8 cellular contexts compared by ENCODE assay signal in the genomic region with DNA sequence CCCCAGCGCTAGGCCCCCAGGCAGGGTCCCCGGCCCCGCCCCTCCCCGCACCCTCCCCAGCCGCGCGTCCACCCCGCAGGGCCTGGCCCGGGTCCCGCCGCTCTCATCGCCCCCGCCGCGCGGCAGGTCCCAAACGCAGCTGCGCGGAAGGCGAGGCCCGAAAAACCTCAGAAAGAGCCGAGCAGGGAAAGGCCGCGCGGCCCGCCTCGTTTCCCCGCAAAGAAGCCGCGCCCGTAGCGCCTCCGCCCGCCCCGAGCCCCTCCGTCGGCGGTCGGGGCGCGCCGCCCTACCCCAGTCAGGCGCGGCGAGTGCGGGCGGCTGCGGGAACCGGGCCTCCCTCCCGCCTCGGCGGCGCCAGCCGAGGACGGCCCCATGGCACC. TPM values are rescaled to one million over a fixed set of nuclear protein-coding genes. Genes with fewer than 3 reads are reported as not detected.
DNase-seq lines count a peak whose midpoint lies in the region; ATAC-seq and TF ChIP-seq lines count a peak whose summit lies in the region.

No MANE protein-coding gene starts in this region.

- peaks cover 39% of the 10 kb centered on the region for H3K36me3 ChIP-seq in BLaER1
- no peaks in the 10 kb centered on the region for H3K36me3 ChIP-seq in kidney epithelial cell (ENCODE audit: control insufficient read depth, insufficient read depth, low read length)
- H3K36me3 ChIP-seq in tibial artery = peaks cover 0 to 10% (median 0%) of the 10 kb centered on the region in 3 donors

- H3K9me3 ChIP-seq in BLaER1 (no peaks in the 10 kb centered on the region; the same call in 1 of the 2 replicates), tibial artery (no peaks in the 10 kb centered on the region)

- ATAC-seq in GM19328 (IDR thresholded peaks at IDR 0.05; ENCODE audit: unreplicated experiment) (peak; percentile 11), HG03432 (IDR thresholded peaks at IDR 0.05; ENCODE audit: unreplicated experiment) (peak; percentile 13)

- peak overlapping the region; percentile 97 for H3K27ac ChIP-seq in BLaER1
- H3K27ac ChIP-seq in tibial artery = peak overlapping the region; percentile 79 to 81

- peak overlapping the region; percentile 99 for H3K9ac ChIP-seq in BLaER1

- TF ChIP-seq CTCF in kidney epithelial cell (IDR thresholded peaks at IDR 0.05; ENCODE audit: insufficient read depth, low read length, poor library complexity, severe bottlenecking) = no peak
- no peak for TF ChIP-seq CTCF in tibial artery (IDR thresholded peaks at IDR 0.05)

- peak overlapping the region; percentile 25 for H3K27ac Mint-ChIP-seq in activated naive CD8-positive, alpha-beta T cell treated with anti-CD3 and anti-CD28 coated beads for 36 hours

- no peak for DNase-seq in activated naive CD8-positive, alpha-beta T cell treated with anti-CD3 and anti-CD28 coated beads for 36 hours
- DNase-seq in kidney epithelial cell (ENCODE audit: low read depth) (no peak), tibial artery (no peak), activated gamma-delta T cell treated with Interleukin-2 at 50 U/mL for 16 hours (no peak), DMS153 treated with DMSO at 0.1 percent for 48 hours (lab: John Stamatoyannopoulos, UW; ENCODE audit: unreplicated experiment) (no peak)

- H3K4me3 ChIP-seq in BLaER1 (peak overlapping the region; percentile 99), kidney epithelial cell (ENCODE audit: low read depth, low read length) (peak overlapping the region; percentile 65), tibial artery (peak overlapping the region; percentile 93 to 95)

- intact Hi-C loops in tibial artery (cut with DNase I; ENCODE audit: low total_unique reads) = loop anchor here (2.0 to 10.0 kb wide), 2 partner anchors 24 to 138 kb away; a partner anchor contains a TSS

- H3K27me3 ChIP-seq in BLaER1 (no peaks in the 10 kb centered on the region), kidney epithelial cell (ENCODE audit: control insufficient read depth, insufficient read depth, low read length) (no peaks in the 10 kb centered on the region), tibial artery (no peaks in the 10 kb centered on the region)

- peak overlapping the region; percentile 92 for H3K4me2 ChIP-seq in BLaER1

- peaks cover 23% of the 10 kb centered on the region for H3K36me3 Mint-ChIP-seq in activated naive CD8-positive, alpha-beta T cell treated with anti-CD3 and anti-CD28 coated beads for 36 hours

- peak overlapping the region; percentile 80 for H3K4me3 Mint-ChIP-seq in activated naive CD8-positive, alpha-beta T cell treated with anti-CD3 and anti-CD28 coated beads for 36 hours

- no peaks in the 10 kb centered on the region for H3K9me3 Mint-ChIP-seq in activated naive CD8-positive, alpha-beta T cell treated with anti-CD3 and anti-CD28 coated beads for 36 hours

- H3K4me1 Mint-ChIP-seq in activated naive CD8-positive, alpha-beta T cell treated with anti-CD3 and anti-CD28 coated beads for 36 hours = peaks cover 17% of the 10 kb centered on the region

- peaks cover 41% of the 10 kb centered on the region for H4K20me1 ChIP-seq in BLaER1

- H3K4me1 ChIP-seq in BLaER1 (peaks cover 42% of the 10 kb centered on the region), tibial artery (peaks cover 0 to 26% (median 14%) of the 10 kb centered on the region in 4 donors)

- H3K27me3 Mint-ChIP-seq in activated naive CD8-positive, alpha-beta T cell treated with anti-CD3 and anti-CD28 coated beads for 36 hours = no peaks in the 10 kb centered on the region

RNA-seq across cellular contexts. Expression of a gene that starts 0.3 kb away (rescaled TPM):
- total RNA-seq in activated naive CD8-positive, alpha-beta T cell treated with anti-CD3 and anti-CD28 coated beads for 36 hours = 100 to 1,000 TPM; 117 to 123 TPM
- 11.2 and 15.1 TPM in 2 replicates for total RNA-seq in kidney epithelial cell

RNA-seq across cellular contexts. Expression of a gene that starts 0.6 kb away (rescaled TPM):
- total RNA-seq in activated naive CD8-positive, alpha-beta T cell treated with anti-CD3 and anti-CD28 coated beads for 36 hours = 10 to 100 TPM; 18.3 to 19.0 TPM
- total RNA-seq in kidney epithelial cell = 34.8 and 37.2 TPM in 2 replicates

RNA-seq across cellular contexts. Expression of a gene that starts 23.8 kb away (rescaled TPM):
- total RNA-seq in activated naive CD8-positive, alpha-beta T cell treated with anti-CD3 and anti-CD28 coated beads for 36 hours = 100 to 1,000 TPM; 102 to 105 TPM
- 40.4 and 47.1 TPM in 2 replicates for total RNA-seq in kidney epithelial cell
